25 cellular contexts compared by ENCODE assay signal in the genomic region with DNA sequence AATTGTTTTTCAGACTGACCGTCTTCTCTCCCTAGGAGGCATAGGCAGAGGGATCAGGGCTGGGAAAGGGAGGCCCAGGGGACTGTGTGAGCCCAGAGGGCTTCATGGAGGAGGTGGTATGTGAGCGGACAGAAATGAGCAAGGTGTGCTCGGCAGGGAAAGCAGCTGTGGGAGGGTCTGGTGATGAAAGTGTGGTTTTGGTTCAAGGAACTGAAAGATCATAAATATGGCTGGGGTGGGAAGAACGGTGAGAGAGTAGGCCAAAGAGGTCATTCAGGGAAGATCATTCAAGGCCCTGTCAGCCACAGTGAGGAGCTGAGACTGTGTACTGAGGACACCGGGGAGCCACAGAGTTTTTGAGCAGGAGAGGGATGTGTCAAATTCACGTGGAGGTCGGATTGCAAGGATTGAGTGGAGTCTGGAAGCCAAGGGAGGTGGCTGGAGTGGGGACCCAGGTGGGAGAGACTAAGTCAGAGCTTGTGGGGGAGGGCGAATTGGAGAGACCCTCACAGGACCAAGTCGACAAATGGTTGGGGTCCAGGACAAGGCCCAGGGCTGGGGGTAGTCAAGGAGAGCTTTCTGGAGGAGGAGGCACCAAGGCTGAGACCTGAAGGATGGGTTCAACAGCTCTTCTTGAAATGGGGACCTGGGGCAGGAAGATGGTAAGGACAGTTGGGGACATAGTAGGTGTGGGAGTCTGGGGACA. TPM values are rescaled to one million over a fixed set of nuclear protein-coding genes. Genes with fewer than 3 reads are reported as not detected.
A peak's percentile ranks its signal among the peaks of the same experiment; 100 is the strongest.
DNase-seq lines count a peak whose midpoint lies in the region; ATAC-seq, FAIRE-seq and TF ChIP-seq lines count a peak whose summit lies in the region.
"Had no signal": no experiment of that assay in that cellular context is flagged by ENCODE, and none has a peak within 500 bp of the region (broad histone marks: within the 10 kb centered on the region; RNA-seq: fewer than 3 reads in every experiment).

No MANE protein-coding gene starts in this region.

- no peaks in the 10 kb centered on the region for H3K9me3 ChIP-seq in GM12878 (replicated peaks; ENCODE audit: control insufficient read depth, insufficient read depth, low read length)
- no peaks in the 10 kb centered on the region for H3K9me3 ChIP-seq in MM.1S (replicated peaks; ENCODE audit: insufficient read depth, low read length)
- H3K9me3 ChIP-seq: ascending aorta, left lung had no signal

- intact Hi-C loops in GM12878 (cut with micrococcal nuclease; ENCODE audit: unreplicated experiment): loop anchor here (5.0 kb wide), 2 partner anchors 46 to 61 kb away; no protein-coding TSS in a partner anchor
- intact Hi-C loops in posterior vena cava (cut with DNase I): no loop called here

- no peaks in the 10 kb centered on the region for H3K36me3 Mint-ChIP-seq in activated CD4-positive, alpha-beta T cell treated with anti-CD3 and anti-CD28 coated beads, Interleukin-2, amount 10 ng/mL, durations not matched to agents 7 days and 5 days (ENCODE audit: low read depth)
- H3K36me3 Mint-ChIP-seq in nephron progenitor cell (ENCODE audit: low read depth): peaks cover 10% of the 10 kb centered on the region

- H3K4me3 Mint-ChIP-seq in activated CD4-positive, alpha-beta T cell treated with anti-CD3 and anti-CD28 coated beads, Interleukin-2, amount 10 ng/mL, durations not matched to agents 7 days and 5 days: no peak overlapping the region
- peak overlapping the region; percentile 34 for H3K4me3 Mint-ChIP-seq in nephron progenitor cell
- H3K4me3 Mint-ChIP-seq: stimulated activated naive CD8-positive, alpha-beta T cell treated with anti-CD3 and anti-CD28 coated beads, Interleukin-15, Interleukin-2, amounts not matched to agents 100 ng/mL and 50 ng/mL, for 24 hours; type B pancreatic cell had no signal

- H3K4me1 Mint-ChIP-seq in activated CD4-positive, alpha-beta T cell treated with anti-CD3 and anti-CD28 coated beads, Interleukin-2, amount 10 ng/mL, durations not matched to agents 7 days and 5 days: peaks cover 14% of the 10 kb centered on the region
- peaks cover 39% of the 10 kb centered on the region for H3K4me1 Mint-ChIP-seq in nephron progenitor cell

- POLR2A ChIA-PET in activated CD4-positive, alpha-beta T cell treated with anti-CD3 and anti-CD28 coated beads, Interleukin-2, amount 10 ng/mL, durations not matched to agents 7 days and 5 days (lab: Charles Lee): no interaction called here
- POLR2A ChIA-PET in GM12878 (lab: Charles Lee): interaction anchor here (0.5 to 1.3 kb wide), 6 partner anchors 10 to 832 kb away, joined by 3 to 5 read pairs (median 3); partner anchors contain the start of gene SERTAD1

- TF ChIP-seq CTCF in GM12878 (IDR thresholded peaks at IDR 0.05 in 2 of 3, conservative IDR thresholded peaks at IDR 0.05 in 1 of 3; ENCODE audit: control insufficient read depth in 2 of 3, extremely low read depth in 1 of 3, insufficient read depth in 1 of 3, low read depth in 3 of 3, low read length in 3 of 3) (no peak), nephron progenitor cell (IDR thresholded peaks at IDR 0.05) (no peak), MM.1S (IDR thresholded peaks at IDR 0.05; ENCODE audit: low read length) (no peak)

- H2AFZ ChIP-seq in GM12878 (ENCODE audit: control insufficient read depth, low read depth, low read length) (no peak overlapping the region), MM.1S (ENCODE audit: low read length) (no peak overlapping the region)

- RAD21 ChIA-PET in GM12878 (lab: Charles Lee; ENCODE audit: unreplicated experiment): interaction anchor here (0.6 to 1.3 kb wide), 6 partner anchors 8 to 70 kb away, joined by 3 to 9 read pairs (median 3); partner anchors contain the start of genes C19orf47, PLD3 and SERTAD1

- peak; percentile 71 for TF ChIP-seq POLR2A in GM12878 (IDR thresholded peaks at IDR 0.05; ENCODE audit: low read depth, low read length)

- H3K27me3 Mint-ChIP-seq in activated CD4-positive, alpha-beta T cell treated with anti-CD3 and anti-CD28 coated beads, Interleukin-2, amount 10 ng/mL, durations not matched to agents 7 days and 5 days: no peaks in the 10 kb centered on the region
- H3K27me3 Mint-ChIP-seq in nephron progenitor cell (ENCODE audit: low read depth, poor library complexity): no peaks in the 10 kb centered on the region
- H3K27me3 Mint-ChIP-seq: CD4-positive, alpha-beta memory T cell; stimulated activated naive CD8-positive, alpha-beta T cell treated with anti-CD3 and anti-CD28 coated beads, Interleukin-15, Interleukin-2, amounts not matched to agents 100 ng/mL and 50 ng/mL, for 24 hours; type B pancreatic cell had no signal

- H3K4me1 ChIP-seq in GM12878 (ENCODE audit: control insufficient read depth, insufficient read depth, low read length) (peaks cover 40% of the 10 kb centered on the region), MM.1S (ENCODE audit: low read length) (no peaks in the 10 kb centered on the region)
- H3K4me1 ChIP-seq: ascending aorta had no signal

- in situ Hi-C loops in GM12878 (cut with MboI): no loop called here

- H3K4me3 ChIP-seq in GM12878 (peak overlapping the region; percentile 39; the same call in 1 of the 2 replicates), MM.1S (ENCODE audit: low read length) (no peak overlapping the region)
- H3K4me3 ChIP-seq: ascending aorta, left lung had no signal

- no peaks in the 10 kb centered on the region for H3K27me3 ChIP-seq in GM12878 (replicated peaks in 1 of 2; ENCODE audit: control insufficient read depth in 2 of 2, insufficient read depth in 2 of 2, low read length in 1 of 2)
- no peaks in the 10 kb centered on the region for H3K27me3 ChIP-seq in MM.1S (replicated peaks; ENCODE audit: insufficient read depth, low read length)
- H3K27me3 ChIP-seq: ascending aorta, left lung had no signal

- SMC1A ChIA-PET in GM12878 (lab: Charles Lee; ENCODE audit: uncharacterized antibody, unreplicated experiment): interaction anchor here (1.0 to 1.2 kb wide), 6 partner anchors 9 to 107 kb away, joined by 3 to 4 read pairs (median 4); partner anchors contain the start of gene SERTAD1

- CTCF ChIA-PET in activated CD4-positive, alpha-beta T cell treated with anti-CD3 and anti-CD28 coated beads, Interleukin-2, amount 10 ng/mL, durations not matched to agents 7 days and 5 days (lab: Charles Lee): interaction anchor here (0.5 kb wide), 1 partner anchor 847 kb away, joined by 5 read pairs; no protein-coding TSS in a partner anchor
- CTCF ChIA-PET in GM12878 (lab: Yijun Ruan, JAX): interaction anchor here (0.6 to 2.7 kb wide), 8 partner anchors 48 to 359 kb away, joined by 3 to 8 read pairs (median 4); no protein-coding TSS in a partner anchor

- H3K9ac ChIP-seq in GM12878 (ENCODE audit: control insufficient read depth, insufficient read depth, low read length) (peak overlapping the region; percentile 48), MM.1S (ENCODE audit: low read length) (no peak overlapping the region)

- TF ChIP-seq EP300 in GM12878 (IDR thresholded peaks at IDR 0.05; ENCODE audit: borderline replicate concordance in 1 of 2, control insufficient read depth in 1 of 2, low read depth in 2 of 2, low read length in 2 of 2): peak; percentile 53 to 66; a peak in 2 of 4 replicates

- peak; percentile 75 for ATAC-seq in GM12878
- ATAC-seq: left lung, right cardiac atrium, SK-N-SH treated with all-trans-retinoic acid at 6 μM for 48 hours had no signal

- H3K4me2 ChIP-seq in GM12878 (ENCODE audit: control insufficient read depth, insufficient read depth) (peak overlapping the region; percentile 62), MM.1S (ENCODE audit: low read depth, low read length) (no peak overlapping the region)

- H4K20me1 ChIP-seq in GM12878 (ENCODE audit: control insufficient read depth, insufficient read depth) (no peaks in the 10 kb centered on the region), MM.1S (ENCODE audit: insufficient read depth, low read length) (no peaks in the 10 kb centered on the region)

- H3F3A ChIP-seq in MM.1S (ENCODE audit: insufficient read depth, low read length): no peaks in the 10 kb centered on the region

- peaks cover 10% of the 10 kb centered on the region for H3K79me2 ChIP-seq in GM12878 (ENCODE audit: control insufficient read depth, insufficient read depth, low read length)
- no peaks in the 10 kb centered on the region for H3K79me2 ChIP-seq in MM.1S (ENCODE audit: low read length)

- peak overlapping the region; percentile 14 for H3K27ac Mint-ChIP-seq in activated CD4-positive, alpha-beta T cell treated with anti-CD3 and anti-CD28 coated beads, Interleukin-2, amount 10 ng/mL, durations not matched to agents 7 days and 5 days
- H3K27ac Mint-ChIP-seq in nephron progenitor cell: peak overlapping the region; percentile 89
- H3K27ac Mint-ChIP-seq: stimulated activated naive CD8-positive, alpha-beta T cell treated with anti-CD3 and anti-CD28 coated beads, Interleukin-15, Interleukin-2, amounts not matched to agents 100 ng/mL and 50 ng/mL, for 24 hours; type B pancreatic cell had no signal

- 0 out of 2 replicates have a peak, but pooled peaks have one; percentile 9 for TF ChIP-seq RAD21 in GM12878 (IDR thresholded peaks at IDR 0.05; ENCODE audit: insufficient read depth, low read depth, low read length)

- peak overlapping the region; percentile 73 for H3K27ac ChIP-seq in GM12878 (ENCODE audit: control insufficient read depth, insufficient read depth)
- no peak overlapping the region for H3K27ac ChIP-seq in MM.1S (ENCODE audit: low read length)
- H3K27ac ChIP-seq: ascending aorta, epithelial cell of prostate, left lung had no signal

- no peaks in the 10 kb centered on the region for H3K9me3 Mint-ChIP-seq in activated CD4-positive, alpha-beta T cell treated with anti-CD3 and anti-CD28 coated beads, Interleukin-2, amount 10 ng/mL, durations not matched to agents 7 days and 5 days
- no peaks in the 10 kb centered on the region for H3K9me3 Mint-ChIP-seq in nephron progenitor cell
- H3K9me3 Mint-ChIP-seq: CD4-positive, alpha-beta memory T cell; stimulated activated naive CD8-positive, alpha-beta T cell treated with anti-CD3 and anti-CD28 coated beads, Interleukin-15, Interleukin-2, amounts not matched to agents 100 ng/mL and 50 ng/mL, for 24 hours; type B pancreatic cell had no signal

- BruUV-seq in GM12878 (replicated peaks; lab: Mats Ljungman, UMichigan): no TSS peak

- no peak for DNase-seq in activated CD4-positive, alpha-beta T cell treated with anti-CD3 and anti-CD28 coated beads, Interleukin-2, amount 10 ng/mL, durations not matched to agents 7 days and 5 days
- DNase-seq in activated CD4-positive, alpha-beta T cell treated with anti-CD3 and anti-CD28 coated beads for 48 hours: no peak
- no peak for DNase-seq in GM18507 (ENCODE audit: extremely low spot score, insufficient read length, low read depth)
- DNase-seq in GM12878 (ENCODE audit: low read depth, low spot score): peak; percentile 64
- DNase-seq in nephron progenitor cell: no peak
- DNase-seq in MM.1S: no peak
- DNase-seq in 8988T: no peak
- DNase-seq in posterior vena cava (ENCODE audit: low spot score): no peak
- DNase-seq: activated CD4-positive, alpha-beta T cell treated with anti-CD3 and anti-CD28 coated beads for 4 hours; activated CD8-positive, alpha-beta memory T cell treated with anti-CD3 and anti-CD28 coated beads, Interleukin-2, amount 50 U/mL, for 48 hours; activated gamma-delta T cell treated with Interleukin-2 at 50 U/mL for 16 hours; CD4-positive, alpha-beta memory T cell; Karpas-422; NCI-H1417 treated with DMSO at 0.1 percent for 48 hours; NCI-H774; occipital lobe; right cardiac atrium had no signal

- WGBS in GM12878 (ENCODE audit: insufficient coverage, insufficient replicate concordance, low lambda C conversion rate, missing lambda C conversion rate): 63% methylated on average over 9 of the region's 9 CpGs

- H3K36me3 ChIP-seq in GM12878 (ENCODE audit: control insufficient read depth in 2 of 2, insufficient read depth in 2 of 2, low read length in 1 of 2) (no peaks in the 10 kb centered on the region), MM.1S (replicated peaks; ENCODE audit: insufficient read depth, low read length) (no peaks in the 10 kb centered on the region)
- H3K36me3 ChIP-seq: left lung had no signal

- FAIRE-seq in GM18507 (lab: Jason Lieb, UNC) (peak; percentile 81), GM12878 (lab: Jason Lieb, UNC) (peak; percentile 96)
- FAIRE-seq: frontal cortex had no signal

- no peaks in the 10 kb centered on the region for H3K9me2 ChIP-seq in MM.1S (replicated peaks; ENCODE audit: insufficient read depth, low read length)

RNA-seq across cellular contexts. Expression of gene PLD3, which starts 7.6 kb away (rescaled TPM):
- 10 to 100 TPM; 70.8 to 73.7 TPM for total RNA-seq in activated CD4-positive, alpha-beta T cell treated with anti-CD3 and anti-CD28 coated beads, Interleukin-2, amount 10 ng/mL, durations not matched to agents 7 days and 5 days
- total RNA-seq in GM12878 (2013; cell fraction: nucleolus; rRNA removed): 96.7 and 106 TPM in 2 replicates
- total RNA-seq in GM12878 (2014; rRNA removed) (111 and 134 TPM in 2 replicates), GM12878 (2014; rRNA removed; fragmentation: Illumina TruSeq; extraction: Trizol) (37.3 and 40.1 TPM in 2 replicates), GM12878 (2021) (113 and 118 TPM in 2 replicates), posterior vena cava (100 to 1,000 TPM; 153 to 281 TPM)
- polyA plus RNA-seq in GM12878 (2011; ENCODE audit: low read depth): 52.4 TPM
- polyA plus RNA-seq in GM12878 (2011; rRNA removed) (15.4 and 36.4 TPM in 2 replicates), GM12878 (2014; fragmentation: Illumina TruSeq; extraction: Trizol) (11.5 and 47.7 TPM in 2 replicates), GM12878 (2014; fragmentation: Nextera tagmentation; extraction: Ambion mirVana) (1 to 10 TPM; 1.3 to 2.2 TPM), GM12878 (2014; rRNA removed) (97.7 and 112 TPM in 2 replicates), GM12878 (2016; fragmentation: Nextera tagmentation; extraction: Ambion mirVana) (100 to 1,000 TPM in 1 of 2 experiments, 10 to 100 TPM in 1; 99.6 to 110 TPM)
- 40.7 and 44.1 TPM in 2 replicates for polyA plus RNA-seq in GM12878 (2011; cell fraction: cytosol; rRNA removed)
- polyA plus RNA-seq in GM12878 (2011; cell fraction: nucleus; rRNA removed): 40.0 and 46.3 TPM in 2 replicates
- polyA plus RNA-seq in GM12878 (2012): 104 and 139 TPM in 2 replicates
- 20.5 and 35.5 TPM in 2 replicates for polyA minus RNA-seq in GM12878 (2011; rRNA and poly(A)+ RNA removed)
- polyA minus RNA-seq in GM12878 (2011; cell fraction: cytosol; rRNA and poly(A)+ RNA removed): 17.6 and 30.8 TPM in 2 replicates
- polyA minus RNA-seq in GM12878 (2011; cell fraction: nucleus; rRNA and poly(A)+ RNA removed): 8.0 and 19.7 TPM in 2 replicates

RNA-seq across cellular contexts. Expression of gene C19orf47, which starts 7.9 kb away (rescaled TPM):
- 10 to 100 TPM; 21.8 to 25.3 TPM for total RNA-seq in activated CD4-positive, alpha-beta T cell treated with anti-CD3 and anti-CD28 coated beads, Interleukin-2, amount 10 ng/mL, durations not matched to agents 7 days and 5 days
- total RNA-seq in GM12878 (2013; cell fraction: nucleolus; rRNA removed): 10.6 and 12.4 TPM in 2 replicates
- 16.1 and 19.9 TPM in 2 replicates for total RNA-seq in GM12878 (2014; rRNA removed)
- 5.2 and 6.6 TPM in 2 replicates for total RNA-seq in GM12878 (2014; rRNA removed; fragmentation: Illumina TruSeq; extraction: Trizol)
- total RNA-seq in GM12878 (2021): 29.1 and 30.7 TPM in 2 replicates
- polyA plus RNA-seq in GM12878 (2011; ENCODE audit: low read depth): 5.5 TPM
- 8.4 and 20.4 TPM in 2 replicates for polyA plus RNA-seq in GM12878 (2011; rRNA removed)
- 17.3 and 21.1 TPM in 2 replicates for polyA plus RNA-seq in GM12878 (2011; cell fraction: cytosol; rRNA removed)
- polyA plus RNA-seq in GM12878 (2011; cell fraction: nucleus; rRNA removed): 18.4 and 23.6 TPM in 2 replicates
- polyA plus RNA-seq in GM12878 (2012): 11.0 and 11.5 TPM in 2 replicates
- 4.5 and 14.4 TPM in 2 replicates for polyA plus RNA-seq in GM12878 (2014; fragmentation: Illumina TruSeq; extraction: Trizol)
- 1 to 10 TPM in 1 of 2 experiments, under 1 TPM in 1; 0.11 to 2.0 TPM for polyA plus RNA-seq in GM12878 (2014; fragmentation: Nextera tagmentation; extraction: Ambion mirVana)
- 25.1 and 31.8 TPM in 2 replicates for polyA plus RNA-seq in GM12878 (2014; rRNA removed)
- 10 to 100 TPM; 25.0 to 26.6 TPM for polyA plus RNA-seq in GM12878 (2016; fragmentation: Nextera tagmentation; extraction: Ambion mirVana)
- 25.5 and 38.3 TPM in 2 replicates for polyA minus RNA-seq in GM12878 (2011; rRNA and poly(A)+ RNA removed)
- polyA minus RNA-seq in GM12878 (2011; cell fraction: cytosol; rRNA and poly(A)+ RNA removed): 6.5 and 16.3 TPM in 2 replicates
- 5.4 and 12.1 TPM in 2 replicates for polyA minus RNA-seq in GM12878 (2011; cell fraction: nucleus; rRNA and poly(A)+ RNA removed)
- 10 to 100 TPM; 13.2 to 16.9 TPM for total RNA-seq in posterior vena cava

RNA-seq across cellular contexts. Expression of gene HIPK4, which starts 33.9 kb away (rescaled TPM):
- not detected for total RNA-seq in activated CD4-positive, alpha-beta T cell treated with anti-CD3 and anti-CD28 coated beads, Interleukin-2, amount 10 ng/mL, durations not matched to agents 7 days and 5 days
- not detected in 2 replicates for total RNA-seq in GM12878 (2013; cell fraction: nucleolus; rRNA removed)
- total RNA-seq in GM12878 (2014; rRNA removed) (not detected in 2 replicates), GM12878 (2014; rRNA removed; fragmentation: Illumina TruSeq; extraction: Trizol) (not detected in 2 replicates), GM12878 (2021) (0.13 TPM in 1 of 2 replicates, not detected in the other), posterior vena cava (under 1 TPM in 1 of 2 donors, not detected in 1; 0.29 TPM)
- not detected for polyA plus RNA-seq in GM12878 (2011; ENCODE audit: low read depth)
- polyA plus RNA-seq in GM12878 (2011; rRNA removed) (not detected in 2 replicates), GM12878 (2014; fragmentation: Illumina TruSeq; extraction: Trizol) (not detected in 2 replicates), GM12878 (2014; fragmentation: Nextera tagmentation; extraction: Ambion mirVana) (not detected), GM12878 (2014; rRNA removed) (not detected in 2 replicates), GM12878 (2016; fragmentation: Nextera tagmentation; extraction: Ambion mirVana) (under 1 TPM; 0.07 to 0.08 TPM)
- not detected in 2 replicates for polyA plus RNA-seq in GM12878 (2011; cell fraction: cytosol; rRNA removed)
- not detected in 2 replicates for polyA plus RNA-seq in GM12878 (2011; cell fraction: nucleus; rRNA removed)
- 0.04 and 0.05 TPM in 2 replicates for polyA plus RNA-seq in GM12878 (2012)
- polyA minus RNA-seq in GM12878 (2011; rRNA and poly(A)+ RNA removed): not detected in 2 replicates
- not detected in 2 replicates for polyA minus RNA-seq in GM12878 (2011; cell fraction: cytosol; rRNA and poly(A)+ RNA removed)
- polyA minus RNA-seq in GM12878 (2011; cell fraction: nucleus; rRNA and poly(A)+ RNA removed): not detected in 2 replicates
- total RNA-seq: ascending aorta; CD4-positive, alpha-beta memory T cell; frontal cortex; HT1080 had no signal
- polyA plus RNA-seq: CD4-positive, alpha-beta memory T cell had no signal

RNA-seq across cellular contexts. Expression of gene PRX, which starts 57.0 kb away (rescaled TPM):
- total RNA-seq in activated CD4-positive, alpha-beta T cell treated with anti-CD3 and anti-CD28 coated beads, Interleukin-2, amount 10 ng/mL, durations not matched to agents 7 days and 5 days: under 1 TPM; 0.75 to 0.94 TPM
- total RNA-seq in GM12878 (2013; cell fraction: nucleolus; rRNA removed): 1.8 TPM in 2 replicates
- total RNA-seq in GM12878 (2014; rRNA removed) (0.98 and 1.1 TPM in 2 replicates), GM12878 (2014; rRNA removed; fragmentation: Illumina TruSeq; extraction: Trizol) (0.54 and 0.69 TPM in 2 replicates), GM12878 (2021) (1.2 and 1.3 TPM in 2 replicates), posterior vena cava (1 to 10 TPM; 3.4 to 3.5 TPM)
- polyA plus RNA-seq in GM12878 (2011; ENCODE audit: low read depth): 0.51 TPM
- polyA plus RNA-seq in GM12878 (2011; rRNA removed) (0.45 and 0.71 TPM in 2 replicates), GM12878 (2014; fragmentation: Illumina TruSeq; extraction: Trizol) (0.27 and 0.50 TPM in 2 replicates), GM12878 (2014; fragmentation: Nextera tagmentation; extraction: Ambion mirVana) (under 1 TPM in 1 of 2 experiments, not detected in 1; 0.02 TPM), GM12878 (2014; rRNA removed) (1.1 and 1.4 TPM in 2 replicates), GM12878 (2016; fragmentation: Nextera tagmentation; extraction: Ambion mirVana) (under 1 TPM; 0.12 to 0.29 TPM)
- 0.88 and 0.97 TPM in 2 replicates for polyA plus RNA-seq in GM12878 (2011; cell fraction: cytosol; rRNA removed)
- 0.78 and 1.2 TPM in 2 replicates for polyA plus RNA-seq in GM12878 (2011; cell fraction: nucleus; rRNA removed)
- polyA plus RNA-seq in GM12878 (2012): 1.2 and 1.3 TPM in 2 replicates
- polyA minus RNA-seq in GM12878 (2011; rRNA and poly(A)+ RNA removed): 0.22 and 1.0 TPM in 2 replicates
- polyA minus RNA-seq in GM12878 (2011; cell fraction: cytosol; rRNA and poly(A)+ RNA removed): 0.27 TPM in 1 of 2 replicates, not detected in the other
- polyA minus RNA-seq in GM12878 (2011; cell fraction: nucleus; rRNA and poly(A)+ RNA removed): 0.24 and 0.38 TPM in 2 replicates
- total RNA-seq: HT1080 had no signal
